8 cellular contexts compared by ENCODE assay signal in genomic region chr1:205711105-205712048, GRCh38. TPM values are rescaled to one million over a fixed set of nuclear protein-coding genes. Genes with fewer than 3 reads are reported as not detected.
DNase-seq lines count a peak whose midpoint lies in the region; ATAC-seq, FAIRE-seq and TF ChIP-seq lines count a peak whose summit lies in the region.

No MANE protein-coding gene starts in this region.

- H3K9me3 Mint-ChIP-seq in CD14-positive monocyte (no peaks in the 10 kb centered on the region), MCF 10A (ENCODE audit: unreplicated experiment) (no peaks in the 10 kb centered on the region)
- H3K9me3 Mint-ChIP-seq in T-helper 2 cell treated with Interferon-gamma antibody and Interleukin-4, amounts not matched to agents 5 μg/mL and 100 μg/mL, for 36 hours = no peaks in the 10 kb centered on the region

- H3K4me1 Mint-ChIP-seq in CD14-positive monocyte (peaks cover 34% of the 10 kb centered on the region), MCF 10A (ENCODE audit: insufficient read depth, unreplicated experiment) (peaks cover 30% of the 10 kb centered on the region)
- peaks cover 14% of the 10 kb centered on the region for H3K4me1 Mint-ChIP-seq in T-helper 2 cell treated with Interferon-gamma antibody and Interleukin-4, amounts not matched to agents 5 μg/mL and 100 μg/mL, for 36 hours (ENCODE audit: low read depth)

- H3K36me3 Mint-ChIP-seq in CD14-positive monocyte (peaks cover 13 to 31% of the 10 kb centered on the region in 2 donors), MCF 10A (ENCODE audit: insufficient read depth, unreplicated experiment) (peaks cover 95% of the 10 kb centered on the region)
- H3K36me3 Mint-ChIP-seq in T-helper 2 cell treated with Interferon-gamma antibody and Interleukin-4, amounts not matched to agents 5 μg/mL and 100 μg/mL, for 36 hours (ENCODE audit: low read depth) = peaks cover 45% of the 10 kb centered on the region

- BruUV-seq in MCF 10A (replicated peaks; lab: Mats Ljungman, UMichigan) = no TSS peak

- ATAC-seq in GM21529 (IDR thresholded peaks at IDR 0.05; ENCODE audit: unreplicated experiment) (peak; percentile 76), GM19324 (IDR thresholded peaks at IDR 0.05; ENCODE audit: low FRiP score, unreplicated experiment) (no peak)

- no peak overlapping the region for H3K27ac Mint-ChIP-seq in CD14-positive monocyte
- H3K27ac Mint-ChIP-seq in T-helper 2 cell treated with Interferon-gamma antibody and Interleukin-4, amounts not matched to agents 5 μg/mL and 100 μg/mL, for 36 hours = peak overlapping the region; percentile 64
- no peak overlapping the region for H3K27ac Mint-ChIP-seq in MCF 10A (ENCODE audit: low read depth, unreplicated experiment)

- intact Hi-C loops in CD14-positive monocyte (cut with micrococcal nuclease) (loop anchor here (1.0 to 10.0 kb wide), 3 partner anchors 52 to 177 kb away; no protein-coding TSS in a partner anchor), MCF 10A (cut with micrococcal nuclease) (loop anchor here (1.0 to 2.0 kb wide), 4 partner anchors 52 to 183 kb away; partner anchors contain the start of gene RAB29)

- CTCF ChIA-PET in MCF 10A (lab: Yijun Ruan, JAX) = interaction anchor here (0.5 to 10.1 kb wide), 56 partner anchors 10 to 373 kb away, joined by 3 to 592 read pairs (median 5); partner anchors contain the start of gene SLC45A3

- peak; percentile 33 for FAIRE-seq in islet of Langerhans (lab: Jason Lieb, UNC)

- DNase-seq in CD14-positive monocyte (ENCODE audit: low spot score) (no peak), NCI-H1694 treated with DMSO at 0.1 percent for 48 hours (lab: John Stamatoyannopoulos, UW) (peak; percentile 84), MCF 10A (ENCODE audit: unreplicated experiment) (peak; percentile 93)
- DNase-seq in T-helper 2 cell treated with Interferon-gamma antibody and Interleukin-4, amounts not matched to agents 5 μg/mL and 100 μg/mL, for 36 hours (ENCODE audit: low spot score) = peak; percentile 56
- peak; percentile 38 to 58 for DNase-seq in stimulated activated CD4-positive, alpha-beta T cell treated with anti-CD3 and anti-CD28 coated beads, Interleukin-15, amount 100 ng/mL, for 48 hours (ENCODE audit: low read depth in 2 of 2)

- H3K27me3 Mint-ChIP-seq in CD14-positive monocyte (ENCODE audit: low read depth in 3 of 3) = peaks cover 0 to 1% (median 0%) of the 10 kb centered on the region in 3 donors
- no peaks in the 10 kb centered on the region for H3K27me3 Mint-ChIP-seq in T-helper 2 cell treated with Interferon-gamma antibody and Interleukin-4, amounts not matched to agents 5 μg/mL and 100 μg/mL, for 36 hours (ENCODE audit: low read depth)
- H3K27me3 Mint-ChIP-seq in MCF 10A (ENCODE audit: insufficient read depth, unreplicated experiment) = no peaks in the 10 kb centered on the region

- H3K4me3 Mint-ChIP-seq in CD14-positive monocyte (no peak overlapping the region), MCF 10A (ENCODE audit: unreplicated experiment) (no peak overlapping the region)
- H3K4me3 Mint-ChIP-seq in T-helper 2 cell treated with Interferon-gamma antibody and Interleukin-4, amounts not matched to agents 5 μg/mL and 100 μg/mL, for 36 hours = no peak overlapping the region

- TF ChIP-seq CTCF in CD14-positive monocyte (IDR thresholded peaks at IDR 0.05) (peak; percentile 91), MCF 10A (IDR thresholded peaks at IDR 0.05; ENCODE audit: unreplicated experiment) (peak; percentile 97)

- POLR2A ChIA-PET in MCF 10A (lab: Yijun Ruan, JAX) = interaction anchor here (0.6 to 10.0 kb wide), 25 partner anchors 8 to 710 kb away, joined by 3 to 148 read pairs (median 5); partner anchors contain the start of genes ELK4, RAB29 and SLC45A3

RNA-seq across cellular contexts. Expression of gene SLC45A3, which starts 31.1 kb away (rescaled TPM):
- polyA plus RNA-seq in CD14-positive monocyte = under 1 TPM in 1 of 2 donors, not detected in 1; 0.11 TPM
- total RNA-seq in MCF 10A (2022) = 3.1 and 5.3 TPM in 2 replicates

RNA-seq across cellular contexts. Expression of gene NUCKS1, which starts 38.6 kb away (rescaled TPM):
- polyA plus RNA-seq in CD14-positive monocyte = 1 to 10 TPM; 4.2 to 4.9 TPM
- 605 and 615 TPM in 2 replicates for total RNA-seq in MCF 10A (2022)
